ENCODE assay signal across 1 cellular context in the genomic region with DNA sequence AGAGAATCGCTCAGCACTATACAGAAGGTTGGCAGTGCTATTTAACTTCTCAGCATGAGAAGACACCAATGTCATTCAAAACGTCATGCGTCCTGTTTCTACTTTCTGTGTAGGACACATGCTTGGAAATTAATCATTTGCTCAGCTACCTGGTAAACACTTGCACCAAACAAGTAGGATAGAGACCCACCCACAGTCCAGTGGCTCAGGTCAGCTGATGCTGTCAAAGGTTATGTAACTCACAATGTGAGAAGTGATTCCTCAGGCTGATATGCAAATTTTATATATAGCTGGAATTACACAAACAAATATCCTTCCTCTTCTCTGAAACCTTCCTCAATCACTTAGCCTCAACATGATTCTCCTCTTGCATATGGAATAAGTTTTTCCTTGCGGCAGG.
TF ChIP-seq lines count a peak whose summit lies in the region.

No MANE protein-coding gene starts in this region.

TF ChIP-seq in HepG2, 621 proteins besides CTCF, POLR2A, EP300 and RAD21:
- TF ChIP-seq BRD4 (CRISPR knock-in tag; IDR thresholded peaks at IDR 0.05) (no peak), KAT7 (CRISPR knock-in tag; IDR thresholded peaks at IDR 0.05; ENCODE audit: borderline replicate concordance) (no peak), ZBTB7A (CRISPR knock-in tag; IDR thresholded peaks at IDR 0.05) (no peak), ZNF777 (CRISPR knock-in tag; IDR thresholded peaks at IDR 0.05) (no peak), HDAC2 (CRISPR knock-in tag; IDR thresholded peaks at IDR 0.05) (no peak)
